Comparison of ENCODE assay signal across 8 cellular contexts in the genomic region with DNA sequence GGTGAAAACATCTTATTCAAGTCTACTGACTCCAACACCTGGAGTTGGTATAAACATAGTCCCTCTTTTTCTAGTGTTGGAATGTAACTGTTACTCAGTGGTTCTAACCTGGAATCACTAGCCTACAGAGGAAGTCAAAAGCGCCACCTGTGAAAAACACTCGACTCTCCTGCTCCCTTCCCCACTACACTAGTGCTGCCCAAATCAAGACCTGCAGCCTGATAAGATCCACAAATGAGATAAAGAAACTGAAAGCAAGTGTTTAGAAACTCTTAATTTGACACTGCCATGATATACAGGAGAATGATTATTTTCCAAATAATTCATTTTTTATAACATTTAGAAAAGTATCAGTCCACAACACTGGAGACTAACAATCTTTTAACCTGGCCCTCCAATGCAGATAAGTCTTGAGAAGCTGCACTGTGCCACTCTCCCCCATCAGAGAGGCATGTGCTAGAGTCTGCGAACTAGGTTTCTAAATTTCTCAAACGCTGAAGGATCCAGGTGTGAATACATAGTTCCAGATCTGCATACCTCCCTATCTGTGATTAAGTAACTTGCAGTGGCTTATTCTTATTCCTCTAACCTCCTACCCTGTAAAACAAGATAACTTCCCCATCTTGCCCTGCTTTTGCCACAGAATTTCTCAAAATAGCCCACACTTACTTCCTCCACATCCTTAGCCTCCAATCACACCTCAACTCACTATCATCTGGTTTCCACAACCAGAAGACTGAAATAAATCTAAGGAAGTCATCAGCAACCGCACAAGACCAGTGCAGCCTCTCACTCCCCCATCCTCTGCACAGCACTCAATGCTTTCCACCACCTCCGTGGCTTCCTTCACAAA.
DNase-seq lines count a peak whose midpoint lies in the region; ATAC-seq and TF ChIP-seq lines count a peak whose summit lies in the region.

No MANE protein-coding gene starts in this region.

- no peaks in the 10 kb centered on the region for H4K20me1 ChIP-seq in smooth muscle cell (ENCODE audit: low read depth)

- no peak overlapping the region for H2BK15ac ChIP-seq in mesendoderm (replicated peaks; ENCODE audit: low read depth)

- ATAC-seq in GM18870 (IDR thresholded peaks at IDR 0.05; ENCODE audit: unreplicated experiment) = peak; percentile 64
- peak; percentile 60 for ATAC-seq in HG02642 (IDR thresholded peaks at IDR 0.05; ENCODE audit: poor library complexity, unreplicated experiment)
- peak; percentile 62 to 68 for ATAC-seq in naive B cell (ENCODE audit: low read depth in 2 of 2)

- no peak overlapping the region for H3K4ac ChIP-seq in mesendoderm (ENCODE audit: low read depth, low read length)

- no peak overlapping the region for H3K18ac ChIP-seq in mesendoderm (ENCODE audit: low read length)

- DNase-seq in NOMO-1 treated with dmso at 0.1 percent for 144 hours (lab: John Stamatoyannopoulos, UW; ENCODE audit: unreplicated experiment) (peak; percentile 99), naive B cell (peak; percentile 25), smooth muscle cell (lab: John Stamatoyannopoulos, UW; ENCODE audit: unreplicated experiment) (no peak), RWPE1 (ENCODE audit: low spot score) (no peak), mesendoderm (no peak)
- no peak for DNase-seq in stimulated activated naive CD4-positive, alpha-beta T cell treated with Interleukin-2 at 50 U/mL for 16 hours (lab: John Stamatoyannopoulos, UW)

- no peaks in the 10 kb centered on the region for H3K9me3 ChIP-seq in smooth muscle cell (replicated peaks; ENCODE audit: low read depth)

- no peak overlapping the region for H2BK120ac ChIP-seq in mesendoderm (ENCODE audit: low read depth, low read length)

- 77% methylated on average over 6 of the region's 6 CpGs for WGBS in smooth muscle cell (ENCODE audit: low lambda C conversion rate)
- no CpG with 5 or more reads among the region's 6 CpGs for WGBS in mesendoderm (ENCODE audit: extremely low coverage, insufficient coverage, low lambda C conversion rate)

- no peaks in the 10 kb centered on the region for H3K79me2 ChIP-seq in smooth muscle cell (ENCODE audit: low read depth)
- no peaks in the 10 kb centered on the region for H3K79me2 ChIP-seq in mesendoderm (ENCODE audit: control insufficient read depth, insufficient read depth, low read length)

- no peak overlapping the region for H3K23ac ChIP-seq in mesendoderm (ENCODE audit: low read length)

- POLR2A ChIA-PET in RWPE1 (lab: Yijun Ruan, JAX; ENCODE audit: low non-redundant PET) = no interaction called here

- peaks cover 34 to 48% (median 48%) of the 10 kb centered on the region in 3 donors for H3K4me1 Mint-ChIP-seq in naive B cell

- no peak overlapping the region for H4K5ac ChIP-seq in mesendoderm (ENCODE audit: low read length)

- peak overlapping the region; percentile 1 to 81 (median 61) for H3K4me3 Mint-ChIP-seq in naive B cell

- no peaks in the 10 kb centered on the region for H3K4me1 ChIP-seq in smooth muscle cell (ENCODE audit: low read depth)
- no peaks in the 10 kb centered on the region for H3K4me1 ChIP-seq in mesendoderm (ENCODE audit: control insufficient read depth, low read depth, low read length)

- H3K9ac ChIP-seq in smooth muscle cell (ENCODE audit: low read depth) (no peak overlapping the region), mesendoderm (ENCODE audit: low read length) (no peak overlapping the region)

- CTCF ChIA-PET in RWPE1 (lab: Yijun Ruan, JAX) = no interaction called here

- peak overlapping the region; percentile 72 to 95 (median 92) for H3K27ac Mint-ChIP-seq in naive B cell

- no peak overlapping the region for H3K4me3 ChIP-seq in smooth muscle cell
- H3K4me3 ChIP-seq in mesendoderm (ENCODE audit: low read length) = no peak overlapping the region

- H3K27me3 ChIP-seq in smooth muscle cell (ENCODE audit: low read depth) (no peaks in the 10 kb centered on the region), mesendoderm (ENCODE audit: insufficient read depth, low read length, poor library complexity) (no peaks in the 10 kb centered on the region)

- no peak overlapping the region for H3K4me2 ChIP-seq in smooth muscle cell
- no peak overlapping the region for H3K4me2 ChIP-seq in mesendoderm (ENCODE audit: low read length)

- H3K36me3 ChIP-seq in smooth muscle cell (ENCODE audit: low read depth) (no peaks in the 10 kb centered on the region), mesendoderm (ENCODE audit: control insufficient read depth, insufficient read depth, low read length) (no peaks in the 10 kb centered on the region)

- peaks cover 2% of the 10 kb centered on the region for H3F3A ChIP-seq in smooth muscle cell (ENCODE audit: low read depth)

- H2AFZ ChIP-seq in smooth muscle cell (ENCODE audit: low read depth) = no peak overlapping the region

- no peak overlapping the region for H3K56ac ChIP-seq in mesendoderm (ENCODE audit: low read length)

- no peak overlapping the region for H2AK5ac ChIP-seq in mesendoderm (ENCODE audit: low read length)

- no peak overlapping the region for H2BK5ac ChIP-seq in mesendoderm (ENCODE audit: low read length)

- H3K27ac ChIP-seq in smooth muscle cell (ENCODE audit: low read depth) (no peak overlapping the region), RWPE1 (no peak overlapping the region), mesendoderm (ENCODE audit: low read depth, low read length) (no peak overlapping the region)

- TF ChIP-seq CTCF in smooth muscle cell (IDR thresholded peaks at IDR 0.05; ENCODE audit: borderline replicate concordance, insufficient read depth, poor library complexity, severe bottlenecking) (no peak), RWPE1 (conservative IDR thresholded peaks at IDR 0.05; ENCODE audit: low read depth) (no peak)

- H3K36me3 Mint-ChIP-seq in naive B cell = peaks cover 0 to 20% of the 10 kb centered on the region in 2 donors

- no peaks in the 10 kb centered on the region for H3K27me3 Mint-ChIP-seq in naive B cell

- H4K8ac ChIP-seq in mesendoderm (ENCODE audit: low read depth, low read length) = no peak overlapping the region

- no peaks in the 10 kb centered on the region for H3K79me1 ChIP-seq in mesendoderm (ENCODE audit: low read length)

- H3K9me3 Mint-ChIP-seq in naive B cell = no peaks in the 10 kb centered on the region

Comparison
In these comparisons a context has a peak if more than half of its experiments do, and no peak if none do; other contexts are left out.
1. DNase-seq: peak in NOMO-1 treated with dmso at 0.1 percent for 144 hours (single experiment) and naive B cell (single experiment); none in smooth muscle cell (single experiment), RWPE1 (single experiment), mesendoderm (single experiment) and stimulated activated naive CD4-positive, alpha-beta T cell treated with Interleukin-2 at 50 U/mL for 16 hours (single experiment).
2. Peak in every context shown above with its lines, with median percentiles within 50 percentile points of each other: ATAC-seq.